ENCODE assay signal across 10 cellular contexts in genomic region chr2:131016826-131017596, GRCh38.
DNase-seq lines count a peak whose midpoint lies in the region; ATAC-seq and TF ChIP-seq lines count a peak whose summit lies in the region.
"Had no signal": no experiment of that assay in that cellular context is flagged by ENCODE, and none has a peak within 500 bp of the region (broad histone marks: within the 10 kb centered on the region; RNA-seq: fewer than 3 reads in every experiment).

No MANE protein-coding gene starts in this region.

- DNase-seq in ELR (ENCODE audit: low read depth) (peak; percentile 54), fibroblast of mammary gland (ENCODE audit: low read depth) (peak; percentile 60), renal cortical epithelial cell (ENCODE audit: low read depth) (peak; percentile 93), NK-92 (lab: John Stamatoyannopoulos, UW; ENCODE audit: unreplicated experiment) (no peak), NCI-H526 (lab: John Stamatoyannopoulos, UW) (no peak)
- no peak for DNase-seq in activated T-cell treated with anti-CD3 and anti-CD28 coated beads, Interleukin-2, amount 50 U/mL, for 1 hour
- DNase-seq: Kasumi-1, SW 1271 had no signal

- ATAC-seq in SK-N-SH treated with all-trans-retinoic acid at 6 μM for 48 hours (peak; percentile 44; the same call in 2 of the 3 replicates), GM21737 (IDR thresholded peaks at IDR 0.05; ENCODE audit: unreplicated experiment) (no peak)

- no peak for TF ChIP-seq CTCF in fibroblast of mammary gland (conservative IDR thresholded peaks at IDR 0.05; ENCODE audit: control insufficient read depth, insufficient read depth, low read depth, low read length)

- H3K4me3 ChIP-seq in fibroblast of mammary gland (ENCODE audit: control insufficient read depth, low read depth, low read length): no peak overlapping the region

TF ChIP-seq in SK-N-SH treated with all-trans-retinoic acid at 6 μM for 48 hours, 23 proteins besides CTCF, POLR2A, EP300 and RAD21:
- TF ChIP-seq RARB (CRISPR knock-in tag; IDR thresholded peaks at IDR 0.05) (no peak), ZFP3 (CRISPR knock-in tag; IDR thresholded peaks at IDR 0.05) (no peak), BACH2 (CRISPR knock-in tag; IDR thresholded peaks at IDR 0.05; ENCODE audit: borderline replicate concordance) (no peak), CREB5 (CRISPR knock-in tag; IDR thresholded peaks at IDR 0.05; ENCODE audit: low read depth) (no peak), SNAI2 (CRISPR knock-in tag; IDR thresholded peaks at IDR 0.05) (no peak), ZC3H10 (CRISPR knock-in tag; IDR thresholded peaks at IDR 0.05) (no peak), ZFP30 (CRISPR knock-in tag; IDR thresholded peaks at IDR 0.05) (no peak), GLIS3 (CRISPR knock-in tag; IDR thresholded peaks at IDR 0.05) (no peak), ISL1 (CRISPR knock-in tag; IDR thresholded peaks at IDR 0.05) (no peak), TOX (CRISPR knock-in tag; IDR thresholded peaks at IDR 0.05; ENCODE audit: borderline replicate concordance) (no peak), TCF4 (CRISPR knock-in tag; IDR thresholded peaks at IDR 0.05; ENCODE audit: borderline replicate concordance) (no peak)
- TF ChIP-seq, protein P1, sequence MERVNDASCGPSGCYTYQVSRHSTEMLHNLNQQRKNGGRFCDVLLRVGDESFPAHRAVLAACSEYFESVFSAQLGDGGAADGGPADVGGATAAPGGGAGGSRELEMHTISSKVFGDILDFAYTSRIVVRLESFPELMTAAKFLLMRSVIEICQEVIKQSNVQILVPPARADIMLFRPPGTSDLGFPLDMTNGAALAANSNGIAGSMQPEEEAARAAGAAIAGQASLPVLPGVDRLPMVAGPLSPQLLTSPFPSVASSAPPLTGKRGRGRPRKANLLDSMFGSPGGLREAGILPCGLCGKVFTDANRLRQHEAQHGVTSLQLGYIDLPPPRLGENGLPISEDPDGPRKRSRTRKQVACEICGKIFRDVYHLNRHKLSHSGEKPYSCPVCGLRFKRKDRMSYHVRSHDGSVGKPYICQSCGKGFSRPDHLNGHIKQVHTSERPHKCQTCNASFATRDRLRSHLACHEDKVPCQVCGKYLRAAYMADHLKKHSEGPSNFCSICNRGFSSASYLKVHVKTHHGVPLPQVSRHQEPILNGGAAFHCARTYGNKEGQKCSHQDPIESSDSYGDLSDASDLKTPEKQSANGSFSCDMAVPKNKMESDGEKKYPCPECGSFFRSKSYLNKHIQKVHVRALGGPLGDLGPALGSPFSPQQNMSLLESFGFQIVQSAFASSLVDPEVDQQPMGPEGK (CRISPR knock-in tag; IDR thresholded peaks at IDR 0.05; ENCODE audit: borderline replicate concordance): no peak
- TF ChIP-seq, protein P2, sequence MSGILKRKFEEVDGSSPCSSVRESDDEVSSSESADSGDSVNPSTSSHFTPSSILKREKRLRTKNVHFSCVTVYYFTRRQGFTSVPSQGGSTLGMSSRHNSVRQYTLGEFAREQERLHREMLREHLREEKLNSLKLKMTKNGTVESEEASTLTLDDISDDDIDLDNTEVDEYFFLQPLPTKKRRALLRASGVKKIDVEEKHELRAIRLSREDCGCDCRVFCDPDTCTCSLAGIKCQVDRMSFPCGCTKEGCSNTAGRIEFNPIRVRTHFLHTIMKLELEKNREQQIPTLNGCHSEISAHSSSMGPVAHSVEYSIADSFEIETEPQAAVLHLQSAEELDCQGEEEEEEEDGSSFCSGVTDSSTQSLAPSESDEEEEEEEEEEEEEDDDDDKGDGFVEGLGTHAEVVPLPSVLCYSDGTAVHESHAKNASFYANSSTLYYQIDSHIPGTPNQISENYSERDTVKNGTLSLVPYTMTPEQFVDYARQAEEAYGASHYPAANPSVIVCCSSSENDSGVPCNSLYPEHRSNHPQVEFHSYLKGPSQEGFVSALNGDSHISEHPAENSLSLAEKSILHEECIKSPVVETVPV (CRISPR knock-in tag; IDR thresholded peaks at IDR 0.05): no peak
TF ChIP-seq in SK-N-SH treated with all-trans-retinoic acid at 6 μM for 48 hours: peak in this region for 0.

Comparison
In these comparisons a context has a peak if more than half of its experiments do, and no peak if none do; other contexts are left out.
1. DNase-seq: peak in ELR (single experiment), fibroblast of mammary gland (single experiment) and renal cortical epithelial cell (single experiment); none in NK-92 (single experiment), NCI-H526 (0 of 2) and activated T-cell treated with anti-CD3 and anti-CD28 coated beads, Interleukin-2, amount 50 U/mL, for 1 hour (single experiment).